Comparison of ENCODE assay signal across 12 cellular contexts in the genomic region with DNA sequence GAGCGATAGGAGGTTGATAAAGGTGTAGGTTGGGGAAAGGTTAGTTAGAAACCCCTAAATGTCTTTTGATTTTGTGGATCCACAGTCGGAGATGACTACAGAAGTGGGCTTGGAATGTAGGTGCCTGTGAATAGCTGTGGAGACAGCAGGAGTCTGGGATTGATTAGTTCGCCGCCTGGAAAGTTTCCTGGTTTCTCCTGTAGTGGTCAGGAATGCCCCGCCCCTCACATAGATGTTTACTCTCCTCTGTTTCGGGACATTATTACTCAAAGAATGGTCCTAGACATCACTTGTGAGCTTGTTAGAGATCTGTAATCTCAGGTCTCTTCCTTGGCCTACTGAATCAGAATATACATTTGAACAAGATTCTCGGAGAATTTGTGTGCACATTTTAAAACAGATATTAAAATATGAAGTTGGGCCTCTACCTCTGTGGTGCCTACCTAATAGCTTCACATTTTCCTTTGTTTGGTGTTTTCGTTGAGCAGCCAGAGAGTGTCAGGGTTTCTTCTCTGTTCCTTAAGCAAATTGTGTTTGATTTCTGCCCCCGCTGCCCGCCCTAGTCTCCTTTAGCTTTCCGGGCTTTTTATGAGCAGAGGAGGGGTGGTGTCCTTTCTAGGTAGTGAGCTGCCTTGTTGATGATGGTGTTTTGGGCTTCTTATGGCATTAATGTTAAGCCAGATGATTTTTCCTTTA.
DNase-seq lines count a peak whose midpoint lies in the region; ATAC-seq and TF ChIP-seq lines count a peak whose summit lies in the region.
"Had no signal": no experiment of that assay in that cellular context is flagged by ENCODE, and none has a peak within 500 bp of the region (broad histone marks: within the 10 kb centered on the region; RNA-seq: fewer than 3 reads in every experiment).

No MANE protein-coding gene starts in this region.

- no peak for TF ChIP-seq CTCF in AG09309 (IDR thresholded peaks at IDR 0.05; ENCODE audit: control insufficient read depth, insufficient read depth, low read depth, low read length, missing control alignments)
- TF ChIP-seq CTCF in chondrocyte (IDR thresholded peaks at IDR 0.05) = no peak
- no peak for TF ChIP-seq CTCF in BE2C (IDR thresholded peaks at IDR 0.05; ENCODE audit: low read depth, low read length)

- DNase-seq in AG09309 (ENCODE audit: low read depth) (peak; percentile 18), GM04503 (ENCODE audit: low read depth) (peak; percentile 14), chondrocyte (ENCODE audit: low spot score) (no peak), AML-193 (lab: John Stamatoyannopoulos, UW) (no peak), BE2C (no peak)
- no peak for DNase-seq in natural killer cell treated with Interleukin-12 subunit alpha and Interleukin-12 subunit beta and Interleukin-15 and Interleukin-18, amount 100 ng/mL, for 72 hours (ENCODE audit: low spot score)
- no peak for DNase-seq in activated CD4-positive, CD25-positive, alpha-beta regulatory T cell treated with anti-CD3 and anti-CD28 coated beads, Interleukin-2, amount 50 U/mL, for 72 hours
- DNase-seq: hypothalamus, pancreas, WERI-Rb-1 had no signal

- H3K9me3 Mint-ChIP-seq in chondrocyte (ENCODE audit: low read depth) = no peaks in the 10 kb centered on the region
- no peaks in the 10 kb centered on the region for H3K9me3 Mint-ChIP-seq in natural killer cell treated with Interleukin-12 subunit alpha and Interleukin-12 subunit beta and Interleukin-15 and Interleukin-18, amount 100 ng/mL, for 72 hours

- H3K9me3 ChIP-seq in BE2C = no peaks in the 10 kb centered on the region
- H3K9me3 ChIP-seq: pancreas had no signal

- peaks cover 14% of the 10 kb centered on the region for H3K36me3 Mint-ChIP-seq in chondrocyte (ENCODE audit: low read depth)
- peaks cover 22% of the 10 kb centered on the region for H3K36me3 Mint-ChIP-seq in natural killer cell treated with Interleukin-12 subunit alpha and Interleukin-12 subunit beta and Interleukin-15 and Interleukin-18, amount 100 ng/mL, for 72 hours

- peaks cover 77% of the 10 kb centered on the region for H3K36me3 ChIP-seq in BE2C

- ATAC-seq in natural killer cell treated with Interleukin-12 subunit alpha and Interleukin-12 subunit beta and Interleukin-15 and Interleukin-18, amount 100 ng/mL, for 72 hours = peak in 1 of 2 donors; percentile 29
- no peak for ATAC-seq in GM21717 (IDR thresholded peaks at IDR 0.05; ENCODE audit: unreplicated experiment)

- H3K27me3 Mint-ChIP-seq in chondrocyte (ENCODE audit: low read depth) = no peaks in the 10 kb centered on the region
- H3K27me3 Mint-ChIP-seq in natural killer cell treated with Interleukin-12 subunit alpha and Interleukin-12 subunit beta and Interleukin-15 and Interleukin-18, amount 100 ng/mL, for 72 hours = no peaks in the 10 kb centered on the region

- H3K27ac Mint-ChIP-seq in chondrocyte (ENCODE audit: unreplicated experiment) = peak overlapping the region; percentile 81
- peak overlapping the region; percentile 86 to 95 for H3K27ac Mint-ChIP-seq in natural killer cell treated with Interleukin-12 subunit alpha and Interleukin-12 subunit beta and Interleukin-15 and Interleukin-18, amount 100 ng/mL, for 72 hours

- H3K4me3 Mint-ChIP-seq in chondrocyte (ENCODE audit: unreplicated experiment) = no peak overlapping the region
- peak overlapping the region; percentile 63 for H3K4me3 Mint-ChIP-seq in natural killer cell treated with Interleukin-12 subunit alpha and Interleukin-12 subunit beta and Interleukin-15 and Interleukin-18, amount 100 ng/mL, for 72 hours

- H3K4me1 Mint-ChIP-seq in chondrocyte (ENCODE audit: low read depth) = peaks cover 32% of the 10 kb centered on the region
- peaks cover 65 to 68% of the 10 kb centered on the region in 2 donors for H3K4me1 Mint-ChIP-seq in natural killer cell treated with Interleukin-12 subunit alpha and Interleukin-12 subunit beta and Interleukin-15 and Interleukin-18, amount 100 ng/mL, for 72 hours (ENCODE audit: low read depth in 2 of 2)

- no peak overlapping the region for H3K4me3 ChIP-seq in AG09309 (ENCODE audit: control insufficient read depth, low read depth, low read length)
- H3K4me3 ChIP-seq in BE2C (ENCODE audit: low read depth, low read length) = no peak overlapping the region
- H3K4me3 ChIP-seq: cardiac muscle cell, pancreas had no signal

- H3K27me3 ChIP-seq in BE2C = no peaks in the 10 kb centered on the region
- H3K27me3 ChIP-seq: cardiac muscle cell, pancreas had no signal

- H3K4me1 ChIP-seq in BE2C = no peaks in the 10 kb centered on the region

Comparison
In these comparisons a context has a peak if more than half of its experiments do, and no peak if none do; other contexts are left out.
1. DNase-seq: peak in AG09309 (single experiment) and GM04503 (single experiment); none in chondrocyte (single experiment), natural killer cell treated with Interleukin-12 subunit alpha and Interleukin-12 subunit beta and Interleukin-15 and Interleukin-18, amount 100 ng/mL, for 72 hours (single experiment), AML-193 (0 of 2), BE2C (single experiment) and activated CD4-positive, CD25-positive, alpha-beta regulatory T cell treated with anti-CD3 and anti-CD28 coated beads, Interleukin-2, amount 50 U/mL, for 72 hours (single experiment).